Comparison of ENCODE assay signal across 15 cellular contexts in genomic region chr4:122300776-122301175, GRCh38.
DNase-seq lines count a peak whose midpoint lies in the region; TF ChIP-seq lines count a peak whose summit lies in the region.
"Had no signal": no experiment of that assay in that cellular context is flagged by ENCODE, and none has a peak within 500 bp of the region (broad histone marks: within the 10 kb centered on the region; RNA-seq: fewer than 3 reads in every experiment).

No MANE protein-coding gene starts in this region.

- H3K36me3 Mint-ChIP-seq in neural crest cell (ENCODE audit: low read depth) = peaks cover 20% of the 10 kb centered on the region
- H3K36me3 Mint-ChIP-seq in activated naive CD8-positive, alpha-beta T cell treated with anti-CD3 and anti-CD28 coated beads for 36 hours = peaks cover 6% of the 10 kb centered on the region

- H3K4me1 Mint-ChIP-seq in neural crest cell = no peaks in the 10 kb centered on the region
- H3K4me1 Mint-ChIP-seq in activated naive CD8-positive, alpha-beta T cell treated with anti-CD3 and anti-CD28 coated beads for 36 hours = no peaks in the 10 kb centered on the region

- peak; percentile 22 for TF ChIP-seq CTCF in AG10803 (conservative IDR thresholded peaks at IDR 0.05; ENCODE audit: low read length)
- peak; percentile 8 for TF ChIP-seq CTCF in HFF-Myc (IDR thresholded peaks at IDR 0.05; ENCODE audit: low read depth, low read length, missing control alignments)
- peak; percentile 37 for TF ChIP-seq CTCF in cardiac fibroblast (IDR thresholded peaks at IDR 0.05; ENCODE audit: low read depth, low read length)
- peak; percentile 48 for TF ChIP-seq CTCF in neural crest cell (conservative IDR thresholded peaks at IDR 0.05)

- no peak for DNase-seq in AG10803 (ENCODE audit: low read depth)
- DNase-seq in HFF-Myc (ENCODE audit: extremely low read depth, low read depth) = no peak
- DNase-seq in cardiac fibroblast (ENCODE audit: low read depth in 2 of 2) = peak in 1 of 2 donors; percentile 5
- no peak for DNase-seq in neural crest cell (ENCODE audit: low read depth, low spot score)
- DNase-seq in SKM-1 (lab: John Stamatoyannopoulos, UW; ENCODE audit: unreplicated experiment) = no peak
- no peak for DNase-seq in NCI-H187 (lab: John Stamatoyannopoulos, UW)
- no peak for DNase-seq in middle frontal gyrus (ENCODE audit: extremely low spot score, low spot score)
- no peak for DNase-seq in activated naive CD8-positive, alpha-beta T cell treated with anti-CD3 and anti-CD28 coated beads for 36 hours
- DNase-seq: activated CD4-positive, CD25-positive, alpha-beta regulatory T cell treated with anti-CD3 and anti-CD28 coated beads, Interleukin-2, amount 50 U/mL, for 72 hours; amygdala; DMS79; NCI-H2029; NCI-H446 treated with DMSO at 0.1 percent for 48 hours; T1000 had no signal

- no peaks in the 10 kb centered on the region for H3K27me3 Mint-ChIP-seq in neural crest cell (ENCODE audit: low read depth)
- no peaks in the 10 kb centered on the region for H3K27me3 Mint-ChIP-seq in activated naive CD8-positive, alpha-beta T cell treated with anti-CD3 and anti-CD28 coated beads for 36 hours

- no peak overlapping the region for H3K27ac Mint-ChIP-seq in neural crest cell (ENCODE audit: unreplicated experiment)
- H3K27ac Mint-ChIP-seq in activated naive CD8-positive, alpha-beta T cell treated with anti-CD3 and anti-CD28 coated beads for 36 hours = no peak overlapping the region

- H3K4me3 Mint-ChIP-seq in neural crest cell = no peak overlapping the region
- no peak overlapping the region for H3K4me3 Mint-ChIP-seq in activated naive CD8-positive, alpha-beta T cell treated with anti-CD3 and anti-CD28 coated beads for 36 hours

- H3K4me3 ChIP-seq in AG10803 (ENCODE audit: low read length) (no peak overlapping the region), HFF-Myc (replicated peaks; ENCODE audit: low read depth, low read length) (no peak overlapping the region), cardiac fibroblast (replicated peaks in 1 of 2; ENCODE audit: low read depth in 2 of 2, low read length in 2 of 2) (no peak overlapping the region)
- H3K4me3 ChIP-seq: BLaER1 treated with 17β-estradiol and CSF1 and Interleukin-3, amounts not matched to agents 10 nM and 100 nM had no signal

- H3K9me3 Mint-ChIP-seq in neural crest cell = peaks cover 7% of the 10 kb centered on the region
- no peaks in the 10 kb centered on the region for H3K9me3 Mint-ChIP-seq in activated naive CD8-positive, alpha-beta T cell treated with anti-CD3 and anti-CD28 coated beads for 36 hours
